In genomic region chr9:26750126-26750525, GRCh38 we compare ENCODE assay signal across 30 cellular contexts.
"Had no signal": no experiment of that assay in that cellular context is flagged by ENCODE, and none has a peak within 500 bp of the region (broad histone marks: within the 10 kb centered on the region; RNA-seq: fewer than 3 reads in every experiment).

No MANE protein-coding gene starts in this region.

- H3K36me3 Mint-ChIP-seq: T-cell had no signal

- H3K27ac ChIP-seq: PC-9, RWPE1, SJCRH30, SK-N-MC had no signal

- H3K9me3 Mint-ChIP-seq: T-cell had no signal

- H3K4me3 ChIP-seq: PC-9, SJCRH30, SK-N-MC had no signal

- H2AFZ ChIP-seq: PC-9 had no signal

- H3K36me3 ChIP-seq: SJCRH30 had no signal

- H3K27ac Mint-ChIP-seq: T-cell had no signal

- H3K9me3 ChIP-seq: SJCRH30 had no signal

- H3K4me3 Mint-ChIP-seq: T-cell had no signal

- ATAC-seq: Panc1, Right ventricle myocardium inferior, SK-N-SH treated with all-trans-retinoic acid at 6 μM for 48 hours, T-cell had no signal

- H3K4me2 ChIP-seq: PC-9 had no signal

- H3K27me3 ChIP-seq: SJCRH30 had no signal

- H3K4me1 Mint-ChIP-seq: T-cell had no signal

- DNase-seq: Kasumi-1, KG1, MM.1S, MV-4-11, NCI-H1092, NCI-H1105, NCI-H1417 treated with DMSO at 0.1 percent for 48 hours, NCI-H1436 treated with DMSO at 0.1 percent for 48 hours, NCI-H1694 treated with DMSO at 0.1 percent for 48 hours, NCI-H187 treated with DMSO at 0.1 percent for 48 hours, NCI-H2029, NCI-H2081, NCI-H2171 treated with DMSO at 0.1 percent for 48 hours, NCI-H226, NCI-H446 treated with DMSO at 0.1 percent for 48 hours, NCI-H510A, NCI-H524, NCI-H526, NCI-H69, NCI-H748 treated with DMSO at 0.1 percent for 48 hours, PC-9, SHP77, SIG-M5, SJCRH30, T-cell had no signal
